ENCODE assay signal across 14 cellular contexts in the genomic region with DNA sequence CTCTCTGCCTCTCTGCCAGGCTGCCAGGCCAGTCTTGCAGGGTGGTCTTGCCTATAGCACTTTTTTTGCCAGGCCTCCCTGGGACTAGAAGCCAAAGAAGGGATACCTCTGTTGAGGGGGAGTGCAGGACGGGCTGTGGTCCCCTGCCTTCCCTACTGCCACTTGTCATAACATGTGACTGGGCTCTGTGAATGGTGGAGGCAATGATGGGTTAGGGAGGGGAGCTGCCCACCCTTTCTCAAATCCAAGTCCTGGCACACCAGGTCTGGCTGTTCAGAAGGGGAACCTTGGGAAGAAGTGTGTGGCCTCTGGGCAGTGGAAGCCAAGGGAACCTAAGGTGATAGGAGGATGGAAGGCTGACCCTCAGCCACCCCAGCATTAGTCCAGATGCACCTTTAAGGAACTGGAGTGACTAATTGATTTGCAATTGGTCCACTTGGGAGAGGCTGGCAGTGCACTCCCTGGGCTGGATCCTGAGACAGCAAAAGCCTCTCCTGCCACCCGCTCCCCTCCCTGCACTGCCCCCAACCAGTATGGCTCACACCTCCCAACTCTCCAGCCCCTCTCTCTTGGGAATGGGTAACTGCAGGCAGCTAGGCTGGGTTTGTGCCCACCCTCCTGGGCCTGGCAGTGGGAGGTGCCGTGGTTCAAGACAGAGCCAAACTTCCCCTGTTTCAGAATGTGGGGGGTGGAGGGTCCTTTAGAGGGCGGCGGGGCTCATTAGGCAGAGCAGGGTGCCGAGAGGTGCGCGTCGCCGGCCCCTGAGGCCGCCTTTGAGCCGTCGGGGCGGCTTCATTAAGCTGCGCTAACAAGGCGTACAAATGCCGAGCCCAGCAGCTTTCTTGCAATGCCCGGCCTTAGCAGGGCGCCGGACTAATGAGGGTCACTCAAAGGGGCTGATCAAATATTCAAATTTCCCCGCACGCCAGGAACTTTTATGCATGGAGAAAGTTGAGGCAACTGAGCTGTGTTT. TPM values are rescaled to one million over a fixed set of nuclear protein-coding genes. Genes with fewer than 3 reads are reported as not detected.
DNase-seq lines count a peak whose midpoint lies in the region; FAIRE-seq and TF ChIP-seq lines count a peak whose summit lies in the region.
"Had no signal": no experiment of that assay in that cellular context is flagged by ENCODE, and none has a peak within 500 bp of the region (broad histone marks: within the 10 kb centered on the region; RNA-seq: fewer than 3 reads in every experiment).

No MANE protein-coding gene starts in this region.

- H3F3A ChIP-seq in DOHH2 (ENCODE audit: control insufficient read depth, insufficient read depth) (no peaks in the 10 kb centered on the region), smooth muscle cell (ENCODE audit: low read depth) (no peaks in the 10 kb centered on the region)

- H3K9ac ChIP-seq in endodermal cell (ENCODE audit: extremely low read depth, low read length, poor library complexity, severe bottlenecking) = no peak overlapping the region
- no peak overlapping the region for H3K9ac ChIP-seq in parathyroid adenoma
- no peak overlapping the region for H3K9ac ChIP-seq in smooth muscle cell (ENCODE audit: low read depth)

- H3K27me3 ChIP-seq in DOHH2 (ENCODE audit: control insufficient read depth, low read length) (peaks cover 43% of the 10 kb centered on the region), endodermal cell (ENCODE audit: control insufficient read depth, insufficient read depth, low read length, poor library complexity, severe bottlenecking) (peaks cover 100% of the 10 kb centered on the region), parathyroid adenoma (ENCODE audit: control insufficient read depth, insufficient read depth, low read length) (peaks cover 25% of the 10 kb centered on the region), smooth muscle cell (ENCODE audit: low read depth) (peaks cover 100% of the 10 kb centered on the region)

- in situ Hi-C loops in KBM-7 (cut with MboI; ENCODE audit: low pct_unique_long_range_greater_than_20kb, low sequenced_read_pairs) = no loop called here

- TF ChIP-seq CTCF in DOHH2 (IDR thresholded peaks at IDR 0.05; ENCODE audit: low read depth, low read length, poor library complexity, severe bottlenecking) (no peak), endodermal cell (conservative IDR thresholded peaks at IDR 0.05) (no peak), parathyroid adenoma (IDR thresholded peaks at IDR 0.05) (no peak), smooth muscle cell (IDR thresholded peaks at IDR 0.05; ENCODE audit: borderline replicate concordance, insufficient read depth, poor library complexity, severe bottlenecking) (no peak)

- H3K9me2 ChIP-seq in DOHH2 (replicated peaks; ENCODE audit: control insufficient read depth, low read length) = no peaks in the 10 kb centered on the region

- DNase-seq in KBM-7 (peak; percentile 41), endodermal cell (peak; percentile 82), smooth muscle cell (lab: John Stamatoyannopoulos, UW; ENCODE audit: unreplicated experiment) (no peak), NCI-H2081 treated with DMSO at 0.1 percent for 48 hours (lab: John Stamatoyannopoulos, UW) (no peak), RCC 7860 (ENCODE audit: low spot score) (no peak), NAMALWA (ENCODE audit: low spot score) (no peak)
- DNase-seq: NCI-H1694, right cardiac atrium had no signal

- 11 to 15% methylated on average over 17 to 22 of the region's 22 CpGs for WGBS in endodermal cell (ENCODE audit: insufficient coverage in 1 of 2, insufficient read length in 1 of 2), 2 experiments
- 4% methylated on average over 22 of the region's 22 CpGs for WGBS in smooth muscle cell (ENCODE audit: low lambda C conversion rate)

- H2AFZ ChIP-seq in parathyroid adenoma (no peak overlapping the region), smooth muscle cell (ENCODE audit: low read depth) (no peak overlapping the region)

- H3K4me1 ChIP-seq in DOHH2 (ENCODE audit: control insufficient read depth, low read length) (no peaks in the 10 kb centered on the region), endodermal cell (ENCODE audit: control insufficient read depth, insufficient read depth, low read length) (peaks cover 15% of the 10 kb centered on the region), parathyroid adenoma (peaks cover 3% of the 10 kb centered on the region), smooth muscle cell (ENCODE audit: low read depth) (peaks cover 30% of the 10 kb centered on the region)

- no peak for FAIRE-seq in RCC 7860 (lab: Jason Lieb, UNC)
- FAIRE-seq: bronchial epithelial cell had no signal

- H3K27me3 Mint-ChIP-seq in endodermal cell (ENCODE audit: insufficient read depth) = peaks cover 91% of the 10 kb centered on the region

- no peaks in the 10 kb centered on the region for H3K9me3 ChIP-seq in DOHH2 (ENCODE audit: control insufficient read depth, insufficient read depth, low read length)
- H3K9me3 ChIP-seq in endodermal cell (ENCODE audit: control insufficient read depth, low read length) = no peaks in the 10 kb centered on the region
- no peaks in the 10 kb centered on the region for H3K9me3 ChIP-seq in parathyroid adenoma (ENCODE audit: control insufficient read depth, low read length)
- no peaks in the 10 kb centered on the region for H3K9me3 ChIP-seq in smooth muscle cell (replicated peaks; ENCODE audit: low read depth)

- H3K27ac ChIP-seq in DOHH2 (ENCODE audit: low read depth, low read length) = no peak overlapping the region
- H3K27ac ChIP-seq in endodermal cell (ENCODE audit: low read depth, low read length) = no peak overlapping the region
- no peak overlapping the region for H3K27ac ChIP-seq in parathyroid adenoma
- H3K27ac ChIP-seq in smooth muscle cell (ENCODE audit: low read depth) = no peak overlapping the region

- no peak overlapping the region for H3K27ac Mint-ChIP-seq in endodermal cell
- H3K27ac Mint-ChIP-seq: mesothelial cell of epicardium had no signal

- H3K4me3 ChIP-seq in DOHH2 (ENCODE audit: low read length) = no peak overlapping the region; the same call in 1 of the 2 replicates
- H3K4me3 ChIP-seq in endodermal cell (ENCODE audit: low read length) = peak overlapping the region; percentile 79
- H3K4me3 ChIP-seq in parathyroid adenoma (ENCODE audit: low read depth, low read length) = no peak overlapping the region
- H3K4me3 ChIP-seq in smooth muscle cell = no peak overlapping the region

- no peaks in the 10 kb centered on the region for H3K36me3 Mint-ChIP-seq in endodermal cell (ENCODE audit: low read depth)
- H3K36me3 Mint-ChIP-seq: mesothelial cell of epicardium had no signal

- peaks cover 38% of the 10 kb centered on the region for H3K4me1 Mint-ChIP-seq in endodermal cell

- H4K20me1 ChIP-seq in DOHH2 (ENCODE audit: control insufficient read depth, insufficient read depth, low read depth, low read length) (no peaks in the 10 kb centered on the region), smooth muscle cell (ENCODE audit: low read depth) (no peaks in the 10 kb centered on the region)

- peak overlapping the region; percentile 69 for H3K4me3 Mint-ChIP-seq in endodermal cell
- H3K4me3 Mint-ChIP-seq: mesothelial cell of epicardium had no signal

- H3K4me2 ChIP-seq in DOHH2 (ENCODE audit: low read length) = peak overlapping the region; percentile 34
- peak overlapping the region; percentile 35 for H3K4me2 ChIP-seq in parathyroid adenoma (ENCODE audit: low read length)
- H3K4me2 ChIP-seq in smooth muscle cell = no peak overlapping the region

- no peaks in the 10 kb centered on the region for H3K79me2 ChIP-seq in DOHH2 (ENCODE audit: control insufficient read depth, low read length)
- no peaks in the 10 kb centered on the region for H3K79me2 ChIP-seq in parathyroid adenoma
- H3K79me2 ChIP-seq in smooth muscle cell (ENCODE audit: low read depth) = no peaks in the 10 kb centered on the region

- no peaks in the 10 kb centered on the region for H3K9me3 Mint-ChIP-seq in endodermal cell
- H3K9me3 Mint-ChIP-seq: mesothelial cell of epicardium had no signal

- H3K36me3 ChIP-seq in DOHH2 (ENCODE audit: control insufficient read depth, low read length) = no peaks in the 10 kb centered on the region
- no peaks in the 10 kb centered on the region for H3K36me3 ChIP-seq in endodermal cell (ENCODE audit: control insufficient read depth, insufficient read depth, low read length)
- no peaks in the 10 kb centered on the region for H3K36me3 ChIP-seq in parathyroid adenoma (ENCODE audit: control insufficient read depth, insufficient read depth, low read length)
- no peaks in the 10 kb centered on the region for H3K36me3 ChIP-seq in smooth muscle cell (ENCODE audit: low read depth)

RNA-seq across cellular contexts. Expression of a gene that starts 4.5 kb away (rescaled TPM):
- 1 to 10 TPM; 1.9 to 5.7 TPM for total RNA-seq in endodermal cell
- polyA plus RNA-seq in endodermal cell (2013, experiment 1 of 2) = 0.71 TPM
- 0.62 TPM for polyA plus RNA-seq in endodermal cell (2013, experiment 2 of 2)
- total RNA-seq in smooth muscle cell = not detected in 2 replicates
- polyA plus RNA-seq in smooth muscle cell = not detected in 2 replicates
- total RNA-seq: bronchial epithelial cell, HT1080, mesothelial cell of epicardium, right cardiac atrium, SK-MEL-5 had no signal
- polyA plus RNA-seq: right cardiac atrium had no signal

Comparison
In these comparisons a context has a peak if more than half of its experiments do, and no peak if none do; other contexts are left out.
1. DNase-seq: peak in KBM-7 (single experiment) and endodermal cell (single experiment); none in smooth muscle cell (single experiment), NCI-H2081 treated with DMSO at 0.1 percent for 48 hours (single experiment), RCC 7860 (single experiment) and NAMALWA (single experiment).